ENCODE assay signal across 16 cellular contexts in the genomic region with DNA sequence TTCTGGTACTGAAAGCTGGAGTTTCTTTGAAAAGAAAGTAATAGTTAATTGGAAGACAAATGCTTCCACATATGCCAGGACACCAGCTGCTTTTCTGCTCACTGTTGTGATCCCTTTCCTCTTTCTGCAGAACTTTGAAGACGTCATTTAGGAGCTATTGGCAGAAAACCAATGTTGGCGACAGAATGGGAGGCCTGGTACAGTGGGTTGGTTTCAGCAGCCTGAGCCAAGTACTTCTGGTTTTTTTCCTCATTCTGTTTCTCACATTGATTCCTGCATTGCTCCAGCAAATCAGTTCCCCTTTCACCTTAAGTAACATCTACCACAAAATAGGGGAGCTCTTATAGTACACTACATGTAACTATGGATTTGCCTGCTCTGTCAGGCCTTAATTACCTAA.
DNase-seq lines count a peak whose midpoint lies in the region; ATAC-seq and TF ChIP-seq lines count a peak whose summit lies in the region.
"Had no signal": no experiment of that assay in that cellular context is flagged by ENCODE, and none has a peak within 500 bp of the region (broad histone marks: within the 10 kb centered on the region; RNA-seq: fewer than 3 reads in every experiment).

No MANE protein-coding gene starts in this region.

- no peak overlapping the region for H2AFZ ChIP-seq in IMR-90 (replicated peaks; ENCODE audit: low read length, poor library complexity)

- no peak overlapping the region for H2BK5ac ChIP-seq in IMR-90 (ENCODE audit: low read depth, low read length, poor library complexity, severe bottlenecking)

- no peak overlapping the region for H3K14ac ChIP-seq in IMR-90 (replicated peaks; ENCODE audit: low read depth, low read length)

- POLR2A ChIA-PET in IMR-90 (lab: Charles Lee; ENCODE audit: unreplicated experiment) = no interaction called here
- POLR2A ChIA-PET in activated CD4-positive, alpha-beta memory T cell treated with anti-CD3 and anti-CD28 coated beads, Interleukin-2, amount 10 ng/mL, durations not matched to agents 7 days and 5 days (lab: Charles Lee) = no interaction called here

- no peak overlapping the region for H2BK20ac ChIP-seq in IMR-90 (ENCODE audit: low read depth, low read length)

- H3K9ac ChIP-seq in IMR-90 (ENCODE audit: low read depth, low read length) (no peak overlapping the region), rectal smooth muscle tissue (ENCODE audit: low read length) (no peak overlapping the region)

- H3K9me3 Mint-ChIP-seq in activated CD4-positive, alpha-beta memory T cell treated with anti-CD3 and anti-CD28 coated beads, Interleukin-2, amount 10 ng/mL, durations not matched to agents 7 days and 5 days = no peaks in the 10 kb centered on the region
- H3K9me3 Mint-ChIP-seq: CD14-positive monocyte had no signal

- H4K8ac ChIP-seq in IMR-90 (ENCODE audit: low read depth in 2 of 2, low read length in 2 of 2) = no peak overlapping the region

- H2AK9ac ChIP-seq in IMR-90 (replicated peaks; ENCODE audit: low read depth, low read length, poor library complexity) = no peak overlapping the region

- dilution Hi-C loops in IMR-90 (cut with HindIII; ENCODE audit: low sequenced_read_pairs, unreplicated experiment) = no loop called here

- in situ Hi-C loops in IMR-90 (cut with MboI; ENCODE audit: low sequenced_read_pairs) = no loop called here

- no CpG with 5 or more reads among the region's 2 CpGs for WGBS in IMR-90 (ENCODE audit: extremely low coverage in 2 of 2, insufficient read length in 1 of 2), 2 experiments

- H3K4ac ChIP-seq in IMR-90 (ENCODE audit: low read depth, low read length) = no peak overlapping the region

- TF ChIP-seq CTCF in IMR-90 (conservative IDR thresholded peaks at IDR 0.05; ENCODE audit: low read depth, low read length) = no peak
- no peak for TF ChIP-seq CTCF in right atrium auricular region (IDR thresholded peaks at IDR 0.05)
- no peak for TF ChIP-seq CTCF in mucosa of descending colon (IDR thresholded peaks at IDR 0.05)

- H3K4me3 ChIP-seq in IMR-90 (ENCODE audit: insufficient read depth, low read depth, low read length) (no peak overlapping the region), right atrium auricular region (no peak overlapping the region), rectal smooth muscle tissue (ENCODE audit: low read length) (no peak overlapping the region), mucosa of descending colon (no peak overlapping the region)
- H3K4me3 ChIP-seq: prostate gland had no signal

- no peak overlapping the region for H4K5ac ChIP-seq in IMR-90 (ENCODE audit: low read depth, low read length)

- CTCF ChIA-PET in IMR-90 (lab: Yijun Ruan, JAX) = no interaction called here
- CTCF ChIA-PET in activated CD4-positive, alpha-beta memory T cell treated with anti-CD3 and anti-CD28 coated beads, Interleukin-2, amount 10 ng/mL, durations not matched to agents 7 days and 5 days (lab: Charles Lee) = no interaction called here

- peaks cover 38% of the 10 kb centered on the region for H3K27me3 Mint-ChIP-seq in activated CD4-positive, alpha-beta memory T cell treated with anti-CD3 and anti-CD28 coated beads, Interleukin-2, amount 10 ng/mL, durations not matched to agents 7 days and 5 days

- intact Hi-C loops in IMR-90 (cut with micrococcal nuclease) = no loop called here
- intact Hi-C loops in mucosa of descending colon (cut with DNase I, micrococcal nuclease) = no loop called here

- no peak overlapping the region for H3K18ac ChIP-seq in IMR-90 (ENCODE audit: low read depth, low read length)

- no peak overlapping the region for H3K27ac Mint-ChIP-seq in activated CD4-positive, alpha-beta memory T cell treated with anti-CD3 and anti-CD28 coated beads, Interleukin-2, amount 10 ng/mL, durations not matched to agents 7 days and 5 days

- H4K91ac ChIP-seq in IMR-90 (ENCODE audit: insufficient read depth, low read depth, low read length) = no peak overlapping the region

- no peak overlapping the region for H3K56ac ChIP-seq in IMR-90 (ENCODE audit: extremely low read depth, insufficient read depth, low read length)

- H3K23ac ChIP-seq in IMR-90 (ENCODE audit: low read depth, low read length) = no peak overlapping the region

- H2BK15ac ChIP-seq in IMR-90 (ENCODE audit: low read depth, low read length) = no peak overlapping the region

- TF ChIP-seq POLR2A in IMR-90 (IDR thresholded peaks at IDR 0.05; ENCODE audit: low read depth, low read length) = no peak

- no TSS peak for BruUV-seq in IMR-90 (replicated peaks; lab: Mats Ljungman, UMichigan)

- no peaks in the 10 kb centered on the region for H3K9me3 ChIP-seq in IMR-90 (ENCODE audit: control insufficient read depth, insufficient read depth, low read length)
- no peaks in the 10 kb centered on the region for H3K9me3 ChIP-seq in right atrium auricular region
- no peaks in the 10 kb centered on the region for H3K9me3 ChIP-seq in mucosa of descending colon
- H3K9me3 ChIP-seq: prostate gland had no signal

- ATAC-seq in IMR-90 (ENCODE audit: low read depth) = no peak
- no peak for ATAC-seq in mucosa of descending colon
- no peak for ATAC-seq in GM21381 (IDR thresholded peaks at IDR 0.05; ENCODE audit: unreplicated experiment)
- ATAC-seq in GM18909 (IDR thresholded peaks at IDR 0.05; ENCODE audit: poor library complexity, unreplicated experiment) = no peak
- ATAC-seq: stimulated activated naive CD8-positive, alpha-beta T cell treated with anti-CD3 and anti-CD28 coated beads, Interleukin-15, Interleukin-2, amounts not matched to agents 100 U/mL and 50 U/mL, for 24 hours had no signal

- no peak overlapping the region for H2BK120ac ChIP-seq in IMR-90 (ENCODE audit: low read depth, low read length)

- H3K9me1 ChIP-seq in IMR-90 (ENCODE audit: insufficient read depth, low read length) = no peaks in the 10 kb centered on the region

- H3K27ac ChIP-seq in IMR-90 (ENCODE audit: insufficient read depth, low read length) (no peak overlapping the region), right atrium auricular region (peak overlapping the region; percentile 24 to 37), rectal smooth muscle tissue (ENCODE audit: low read depth, low read length) (peak overlapping the region; percentile 27)
- H3K27ac ChIP-seq: prostate gland had no signal

- H3K36me3 Mint-ChIP-seq in activated CD4-positive, alpha-beta memory T cell treated with anti-CD3 and anti-CD28 coated beads, Interleukin-2, amount 10 ng/mL, durations not matched to agents 7 days and 5 days (ENCODE audit: low read depth) = no peaks in the 10 kb centered on the region
- H3K36me3 Mint-ChIP-seq: CD14-positive monocyte had no signal

- H2AK5ac ChIP-seq in IMR-90 (ENCODE audit: low read depth, low read length) = no peak overlapping the region

- no peaks in the 10 kb centered on the region for H3K4me1 Mint-ChIP-seq in activated CD4-positive, alpha-beta memory T cell treated with anti-CD3 and anti-CD28 coated beads, Interleukin-2, amount 10 ng/mL, durations not matched to agents 7 days and 5 days

- TF ChIP-seq RAD21 in IMR-90 (IDR thresholded peaks at IDR 0.05; ENCODE audit: low read length) = no peak

- H3K27me3 ChIP-seq in IMR-90 (ENCODE audit: control insufficient read depth, insufficient read depth, low read length) = no peaks in the 10 kb centered on the region
- no peaks in the 10 kb centered on the region for H3K27me3 ChIP-seq in right atrium auricular region
- H3K27me3 ChIP-seq in rectal smooth muscle tissue (ENCODE audit: control insufficient read depth, insufficient read depth, low read length) = no peaks in the 10 kb centered on the region

- no peaks in the 10 kb centered on the region; a peak in 1 of 4 replicates for H3K79me1 ChIP-seq in IMR-90 (ENCODE audit: low read depth in 1 of 2, low read length in 2 of 2)

- no peaks in the 10 kb centered on the region for H4K20me1 ChIP-seq in IMR-90 (ENCODE audit: insufficient read depth, low read length)

- H3K4me1 ChIP-seq in IMR-90 (ENCODE audit: control insufficient read depth, insufficient read depth, low read length) (no peaks in the 10 kb centered on the region), right atrium auricular region (peaks cover 0 to 8% of the 10 kb centered on the region in 2 donors), rectal smooth muscle tissue (ENCODE audit: control insufficient read depth, insufficient read depth, low read length) (peaks cover 7% of the 10 kb centered on the region), mucosa of descending colon (ENCODE audit: low read depth) (peaks cover 18% of the 10 kb centered on the region)
- H3K4me1 ChIP-seq: prostate gland had no signal

- H3K4me3 Mint-ChIP-seq in activated CD4-positive, alpha-beta memory T cell treated with anti-CD3 and anti-CD28 coated beads, Interleukin-2, amount 10 ng/mL, durations not matched to agents 7 days and 5 days = no peak overlapping the region
- H3K4me3 Mint-ChIP-seq: CD14-positive monocyte had no signal

- H3K36me3 ChIP-seq in IMR-90 (ENCODE audit: control insufficient read depth, insufficient read depth, low read length) (0 out of 2 replicates have a peak, but pooled peaks cover 3% of the 10 kb centered on the region), right atrium auricular region (no peaks in the 10 kb centered on the region), rectal smooth muscle tissue (ENCODE audit: control insufficient read depth, insufficient read depth, low read length) (no peaks in the 10 kb centered on the region), mucosa of descending colon (ENCODE audit: low read depth) (no peaks in the 10 kb centered on the region)
- H3K36me3 ChIP-seq: prostate gland had no signal

- DNase-seq in IMR-90 (peak; percentile 11), astrocyte of the hippocampus (ENCODE audit: low read depth, low spot score) (peak; percentile 27), right atrium auricular region (ENCODE audit: low spot score) (peak; percentile 64), mucosa of descending colon (no peak)
- no peak for DNase-seq in activated CD4-positive, alpha-beta memory T cell treated with anti-CD3 and anti-CD28 coated beads, Interleukin-2, amount 10 ng/mL, durations not matched to agents 7 days and 5 days
- DNase-seq: activated CD4-positive, alpha-beta T cell treated with anti-CD3 and anti-CD28 coated beads, Interleukin-2, amount 50 U/mL, for 1 hour; activated effector memory CD4-positive, alpha-beta T cell treated with Interleukin-2 at 50 U/mL for 16 hours; GF-D8; NCI-H2029 treated with DMSO at 0.1 percent for 48 hours; stimulated activated CD4-positive, alpha-beta T cell treated with anti-CD3 and anti-CD28 coated beads, Interleukin-4, amount 100 ng/mL, for 1 hour; stimulated activated naive CD8-positive, alpha-beta T cell treated with anti-CD3 and anti-CD28 coated beads, Interleukin-15, Interleukin-2, amounts not matched to agents 100 U/mL and 50 U/mL, for 24 hours had no signal

- no peak overlapping the region for H3K4me2 ChIP-seq in IMR-90 (ENCODE audit: low read depth, low read length)

TF ChIP-seq in IMR-90, 13 proteins besides CTCF, POLR2A, EP300 and RAD21 (continues in another document):
- TF ChIP-seq, protein P1, sequence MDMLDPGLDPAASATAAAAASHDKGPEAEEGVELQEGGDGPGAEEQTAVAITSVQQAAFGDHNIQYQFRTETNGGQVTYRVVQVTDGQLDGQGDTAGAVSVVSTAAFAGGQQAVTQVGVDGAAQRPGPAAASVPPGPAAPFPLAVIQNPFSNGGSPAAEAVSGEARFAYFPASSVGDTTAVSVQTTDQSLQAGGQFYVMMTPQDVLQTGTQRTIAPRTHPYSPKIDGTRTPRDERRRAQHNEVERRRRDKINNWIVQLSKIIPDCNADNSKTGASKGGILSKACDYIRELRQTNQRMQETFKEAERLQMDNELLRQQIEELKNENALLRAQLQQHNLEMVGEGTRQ (IDR thresholded peaks at IDR 0.05; ENCODE audit: low read depth, low read length) = no peak

Comparison
In these comparisons a context has a peak if more than half of its experiments do, and no peak if none do; other contexts are left out.
1. DNase-seq: peak in IMR-90 (single experiment), astrocyte of the hippocampus (single experiment) and right atrium auricular region (single experiment); none in mucosa of descending colon (0 of 3) and activated CD4-positive, alpha-beta memory T cell treated with anti-CD3 and anti-CD28 coated beads, Interleukin-2, amount 10 ng/mL, durations not matched to agents 7 days and 5 days (single experiment).